In the genomic region with DNA sequence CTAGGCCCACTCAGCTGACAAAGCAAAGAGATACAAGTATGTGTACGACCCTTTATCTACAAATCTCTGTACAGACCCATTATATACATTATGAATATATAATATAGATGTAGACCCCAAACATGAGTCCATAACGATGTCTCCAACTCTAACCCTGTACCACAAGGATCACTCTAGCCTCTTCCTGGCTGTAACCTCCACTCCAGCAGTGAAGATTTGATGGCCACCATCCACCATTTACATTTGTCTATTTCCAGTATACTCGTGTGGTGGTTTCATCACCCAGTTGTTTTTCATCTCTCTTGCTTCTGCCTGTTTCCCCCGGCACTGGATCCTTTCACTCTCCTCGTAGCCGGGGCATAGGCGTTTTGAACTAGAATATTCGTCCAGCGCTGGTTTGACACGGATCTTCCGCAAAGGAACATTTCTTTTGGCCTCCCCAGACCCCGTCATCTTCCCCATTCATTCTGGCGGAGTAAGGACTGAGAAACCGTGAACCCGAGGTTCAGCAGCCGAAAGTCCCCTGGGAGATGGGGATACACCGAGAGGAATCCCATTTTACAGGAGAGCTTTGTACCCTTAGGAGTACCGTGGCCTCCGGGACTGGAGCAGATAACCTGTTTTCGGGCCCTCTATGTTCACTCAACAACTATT, we compare ENCODE assay signal across 8 cellular contexts. TPM values are rescaled to one million over a fixed set of nuclear protein-coding genes. Genes with fewer than 3 reads are reported as not detected.
A peak's percentile ranks its signal among the peaks of the same experiment; 100 is the strongest.
DNase-seq lines count a peak whose midpoint lies in the region; ATAC-seq and TF ChIP-seq lines count a peak whose summit lies in the region.

No MANE protein-coding gene starts in this region.

- DNase-seq in AG09309 (ENCODE audit: low read depth), result no peak
- peak; percentile 68 for DNase-seq in choroid plexus epithelial cell (ENCODE audit: low read depth)
- DNase-seq in HuH-7 (ENCODE audit: low spot score), result no peak

- H3K27ac ChIP-seq in HUES64 (ENCODE audit: low read depth, low read length) (peak overlapping the region; percentile 93), muscle layer of duodenum (ENCODE audit: low read length) (peak overlapping the region; percentile 80)

- H3K9me3 ChIP-seq in HUES64 (ENCODE audit: insufficient read depth, low read depth, low read length) (no peaks in the 10 kb centered on the region), muscle layer of duodenum (ENCODE audit: control insufficient read depth in 1 of 2, low read length in 2 of 2) (no peaks in the 10 kb centered on the region)

- H3K27me3 ChIP-seq in HUES64 (ENCODE audit: insufficient read depth, low read length), result peaks cover 2% of the 10 kb centered on the region; the same call in 1 of the 2 replicates
- H3K27me3 ChIP-seq in muscle layer of duodenum (ENCODE audit: low read depth, low read length), result no peaks in the 10 kb centered on the region

- H3K9ac ChIP-seq in HUES64 (ENCODE audit: low read depth, low read length), result peak overlapping the region; percentile 93

- H3K4me3 ChIP-seq in AG09309 (ENCODE audit: control insufficient read depth, low read depth, low read length) (peak overlapping the region; percentile 46), HUES64 (ENCODE audit: low read length) (peak overlapping the region; percentile 91), choroid plexus epithelial cell (ENCODE audit: low read depth, low read length) (peak overlapping the region; percentile 93), muscle layer of duodenum (ENCODE audit: low read depth in 1 of 2, low read length in 2 of 2) (peak overlapping the region; percentile 80 to 83)

- ATAC-seq in GM19025 (IDR thresholded peaks at IDR 0.05; ENCODE audit: low read depth, unreplicated experiment) (peak; percentile 1), HG02870 (IDR thresholded peaks at IDR 0.05; ENCODE audit: unreplicated experiment) (no peak), HG02623 (IDR thresholded peaks at IDR 0.05; ENCODE audit: unreplicated experiment) (no peak)

- H3K36me3 ChIP-seq in HUES64 (ENCODE audit: insufficient read depth, low read length), result no peaks in the 10 kb centered on the region
- H3K36me3 ChIP-seq in muscle layer of duodenum (ENCODE audit: control insufficient read depth in 1 of 2, insufficient read depth in 2 of 2, low read length in 2 of 2), result peaks cover 0 to 7% of the 10 kb centered on the region in 2 donors

- TF ChIP-seq CTCF in AG09309 (IDR thresholded peaks at IDR 0.05; ENCODE audit: control insufficient read depth, insufficient read depth, low read depth, low read length, missing control alignments) (no peak), choroid plexus epithelial cell (conservative IDR thresholded peaks at IDR 0.05; ENCODE audit: low read depth, low read length) (no peak)

- H3K4me1 ChIP-seq in HUES64 (ENCODE audit: insufficient read depth, low read length) (peaks cover 34% of the 10 kb centered on the region), muscle layer of duodenum (ENCODE audit: control insufficient read depth in 1 of 2, insufficient read depth in 2 of 2, low read length in 2 of 2) (peaks cover 12 to 31% of the 10 kb centered on the region in 2 donors)

- 18% methylated on average over 19 of the region's 20 CpGs for WGBS in HUES64

RNA-seq across cellular contexts. Expression of a gene that starts 0.8 kb away (rescaled TPM):
- 24.8 TPM for polyA plus RNA-seq in HUES64 (2013, experiment 1 of 2)
- polyA plus RNA-seq in HUES64 (2013, experiment 2 of 2), result 25.6 TPM
